ENCODE assay signal across 17 cellular contexts in the genomic region with DNA sequence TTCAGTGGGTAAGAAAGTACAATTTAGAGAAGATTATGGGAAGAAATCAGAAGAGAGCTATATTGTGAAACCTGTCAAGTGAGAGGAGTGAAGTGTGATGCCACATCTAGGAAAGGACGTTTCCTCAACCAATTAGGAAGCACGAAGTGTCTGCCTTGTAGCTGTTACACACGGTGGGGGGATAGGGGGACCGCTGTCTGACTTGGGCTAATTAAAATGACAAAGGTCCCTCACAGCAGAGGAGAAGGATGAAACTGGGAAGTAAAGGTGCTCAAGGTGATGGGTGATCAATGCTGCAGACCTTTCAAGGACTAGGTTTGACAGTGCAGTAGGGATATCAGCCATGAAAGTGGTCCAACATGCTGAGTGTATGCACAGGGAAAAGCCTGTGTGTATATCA.
A peak's percentile ranks its signal among the peaks of the same experiment; 100 is the strongest.
DNase-seq lines count a peak whose midpoint lies in the region; ATAC-seq and TF ChIP-seq lines count a peak whose summit lies in the region.
"Had no signal": no experiment of that assay in that cellular context is flagged by ENCODE, and none has a peak within 500 bp of the region (broad histone marks: within the 10 kb centered on the region; RNA-seq: fewer than 3 reads in every experiment).

No MANE protein-coding gene starts in this region.

- no peak overlapping the region for H3K9ac ChIP-seq in HUES48 (ENCODE audit: low read depth, low read length)
- H3K9ac ChIP-seq: BLaER1 had no signal

- H3K4me1 ChIP-seq in HUES48 (ENCODE audit: control insufficient read depth, insufficient read depth, low read length), result peaks cover 13% of the 10 kb centered on the region
- peaks cover 17% of the 10 kb centered on the region for H3K4me1 ChIP-seq in testis
- no peaks in the 10 kb centered on the region for H3K4me1 ChIP-seq in heart left ventricle
- H3K4me1 ChIP-seq: BLaER1, SJSA1 had no signal

- TF ChIP-seq CTCF in testis (IDR thresholded peaks at IDR 0.05), result no peak
- TF ChIP-seq CTCF in heart left ventricle (IDR thresholded peaks at IDR 0.05), result no peak

- H3K9me3 ChIP-seq in HUES48 (ENCODE audit: control insufficient read depth, insufficient read depth, low read length) (no peaks in the 10 kb centered on the region), testis (no peaks in the 10 kb centered on the region), heart left ventricle (no peaks in the 10 kb centered on the region)
- H3K9me3 ChIP-seq: BLaER1, SJSA1 had no signal

- no peak for TF ChIP-seq POLR2A in testis (IDR thresholded peaks at IDR 0.05)
- no peak for TF ChIP-seq POLR2A in heart left ventricle (IDR thresholded peaks at IDR 0.05)

- no peak for ATAC-seq in heart left ventricle
- ATAC-seq: HCT116 had no signal

- DNase-seq in iPS-NIHi7 (ENCODE audit: extremely low spot score), result peak; percentile 42
- no peak for DNase-seq in testis
- no peak for DNase-seq in mesenteric fat pad (ENCODE audit: low spot score)
- DNase-seq in heart left ventricle, result no peak
- no peak for DNase-seq in NCI-H2227 (lab: John Stamatoyannopoulos, UW; ENCODE audit: unreplicated experiment)
- DNase-seq: CD8-positive, alpha-beta memory T cell; DMS 273 treated with DMSO at 0.1 percent for 48 hours; EL; NCI-H1436 treated with DMSO at 0.1 percent for 48 hours; NCI-H2081 treated with DMSO at 0.1 percent for 48 hours; NCI-H2227 treated with DMSO at 0.1 percent for 48 hours; PC-3 had no signal

- intact Hi-C loops in testis (cut with DNase I; ENCODE audit: low total_unique reads), result no loop called here
- intact Hi-C loops in heart left ventricle (cut with DNase I), result no loop called here

- H3K27ac ChIP-seq in HUES48 (ENCODE audit: low read depth, low read length), result peak overlapping the region; percentile 35
- H3K27ac ChIP-seq in cingulate gyrus (ENCODE audit: low read depth, low read length), result peak overlapping the region; percentile 50
- peak overlapping the region; percentile 34 to 75 for H3K27ac ChIP-seq in testis
- H3K27ac ChIP-seq in heart left ventricle, result no peak overlapping the region
- H3K27ac ChIP-seq: BLaER1, SJSA1 had no signal

- H3K27me3 ChIP-seq in HUES48 (ENCODE audit: control insufficient read depth, insufficient read depth, low read length) (no peaks in the 10 kb centered on the region), testis (no peaks in the 10 kb centered on the region), heart left ventricle (peaks cover 0 to 25% (median 0%) of the 10 kb centered on the region in 9 donors)
- H3K27me3 ChIP-seq: BLaER1, SJSA1 had no signal

- H3K4me3 ChIP-seq in HUES48 (ENCODE audit: low read depth, low read length) (peak overlapping the region; percentile 29), testis (no peak overlapping the region), heart left ventricle (no peak overlapping the region)
- H3K4me3 ChIP-seq: BLaER1, SJSA1 had no signal

- H3K36me3 ChIP-seq in HUES48 (ENCODE audit: control insufficient read depth, insufficient read depth, low read length) (no peaks in the 10 kb centered on the region), testis (ENCODE audit: low read depth, missing control alignments) (no peaks in the 10 kb centered on the region), heart left ventricle (no peaks in the 10 kb centered on the region)
- H3K36me3 ChIP-seq: BLaER1, SJSA1 had no signal

- WGBS in testis, 2 donors, result 32 to 38% methylated on average over 4 of the region's 4 CpGs
- 21 to 27% (median 23%) methylated on average over 4 of the region's 4 CpGs for WGBS in heart left ventricle, 4 donors

Comparison
In these comparisons a context has a peak if more than half of its experiments do, and no peak if none do; other contexts are left out.
1. H3K27ac ChIP-seq: peak in HUES48 (single experiment), cingulate gyrus (single experiment) and testis (2 of 2); none in heart left ventricle (0 of 12).